ENCODE assay signal across 24 cellular contexts in genomic region chr7:159020987-159021386, GRCh38.
DNase-seq lines count a peak whose midpoint lies in the region; ATAC-seq, FAIRE-seq and TF ChIP-seq lines count a peak whose summit lies in the region.
"Had no signal": no experiment of that assay in that cellular context is flagged by ENCODE, and none has a peak within 500 bp of the region (broad histone marks: within the 10 kb centered on the region; RNA-seq: fewer than 3 reads in every experiment).

No MANE protein-coding gene starts in this region.

- H3K9me3 Mint-ChIP-seq in activated naive CD4-positive, alpha-beta T cell treated with anti-CD3 and anti-CD28 coated beads, Interleukin-2, amount 10 ng/mL, durations not matched to agents 7 days and 5 days = peaks cover 6% of the 10 kb centered on the region
- peaks cover 6% of the 10 kb centered on the region for H3K9me3 Mint-ChIP-seq in activated naive CD4-positive, alpha-beta T cell treated with anti-CD3 and anti-CD28 coated beads for 36 hours
- H3K9me3 Mint-ChIP-seq: activated naive CD4-positive, alpha-beta T cell treated with anti-CD3 and anti-CD28 coated beads, Interleukin-2, amount 50 U/mL, for 24 hours had no signal

- peak; percentile 7 for DNase-seq in activated naive CD4-positive, alpha-beta T cell treated with anti-CD3 and anti-CD28 coated beads, Interleukin-2, amount 10 ng/mL, durations not matched to agents 7 days and 5 days
- no peak for DNase-seq in activated naive CD4-positive, alpha-beta T cell treated with anti-CD3 and anti-CD28 coated beads for 36 hours
- peak; percentile 31 for DNase-seq in RKO (ENCODE audit: low spot score)
- DNase-seq in left ventricle myocardium superior = peak; percentile 70
- peak; percentile 55 for DNase-seq in sigmoid colon
- no peak for DNase-seq in NCI-H146 (lab: John Stamatoyannopoulos, UW)
- no peak for DNase-seq in GM12892 (ENCODE audit: insufficient read length)
- DNase-seq in SK-N-DZ (ENCODE audit: low spot score) = no peak
- DNase-seq: activated CD4-positive, CD25-positive, alpha-beta regulatory T cell; activated T-cell treated with anti-CD3 and anti-CD28 coated beads, Interleukin-2, amount 50 U/mL, for 48 hours; aorta; C1 segment of cervical spinal cord; central memory CD4-positive, alpha-beta T cell; gastrocnemius medialis; NCI-H1930; NCI-H446 treated with DMSO at 0.1 percent for 48 hours; stimulated activated CD4-positive, alpha-beta T cell treated with anti-CD3 and anti-CD28 coated beads, Interleukin-15, amount 100 ng/mL, for 24 hours had no signal

- no peak for TF ChIP-seq CTCF in sigmoid colon (IDR thresholded peaks at IDR 0.05)

- H3K27me3 Mint-ChIP-seq in activated naive CD4-positive, alpha-beta T cell treated with anti-CD3 and anti-CD28 coated beads, Interleukin-2, amount 10 ng/mL, durations not matched to agents 7 days and 5 days = no peaks in the 10 kb centered on the region
- H3K27me3 Mint-ChIP-seq in activated naive CD4-positive, alpha-beta T cell treated with anti-CD3 and anti-CD28 coated beads for 36 hours (ENCODE audit: low read depth) = peaks cover 8% of the 10 kb centered on the region

- CTCF ChIA-PET in activated naive CD4-positive, alpha-beta T cell treated with anti-CD3 and anti-CD28 coated beads, Interleukin-2, amount 10 ng/mL, durations not matched to agents 7 days and 5 days (lab: Charles Lee) = no interaction called here
- CTCF ChIA-PET in activated naive CD4-positive, alpha-beta T cell treated with anti-CD3 and anti-CD28 coated beads for 36 hours (lab: Charles Lee) = no interaction called here

- H3K36me3 Mint-ChIP-seq in activated naive CD4-positive, alpha-beta T cell treated with anti-CD3 and anti-CD28 coated beads, Interleukin-2, amount 10 ng/mL, durations not matched to agents 7 days and 5 days = no peaks in the 10 kb centered on the region
- H3K36me3 Mint-ChIP-seq in activated naive CD4-positive, alpha-beta T cell treated with anti-CD3 and anti-CD28 coated beads for 36 hours (ENCODE audit: low read depth) = no peaks in the 10 kb centered on the region
- H3K36me3 Mint-ChIP-seq: activated naive CD4-positive, alpha-beta T cell treated with anti-CD3 and anti-CD28 coated beads, Interleukin-2, amount 50 U/mL, for 24 hours had no signal

- H3K36me3 ChIP-seq in sigmoid colon = no peaks in the 10 kb centered on the region
- H3K36me3 ChIP-seq: gastrocnemius medialis had no signal

- H3K4me3 ChIP-seq in sigmoid colon = no peak overlapping the region
- H3K4me3 ChIP-seq: gastrocnemius medialis had no signal

- TF ChIP-seq EP300 in sigmoid colon (IDR thresholded peaks at IDR 0.05) = no peak

- H3K27ac Mint-ChIP-seq in activated naive CD4-positive, alpha-beta T cell treated with anti-CD3 and anti-CD28 coated beads, Interleukin-2, amount 10 ng/mL, durations not matched to agents 7 days and 5 days = no peak overlapping the region
- H3K27ac Mint-ChIP-seq in activated naive CD4-positive, alpha-beta T cell treated with anti-CD3 and anti-CD28 coated beads for 36 hours = no peak overlapping the region
- H3K27ac Mint-ChIP-seq: activated naive CD4-positive, alpha-beta T cell treated with anti-CD3 and anti-CD28 coated beads, Interleukin-2, amount 50 U/mL, for 24 hours had no signal

- peaks cover 0 to 9% (median under 1%) of the 10 kb centered on the region in 4 donors for H3K4me1 ChIP-seq in sigmoid colon

- H3K9me3 ChIP-seq in sigmoid colon = no peaks in the 10 kb centered on the region
- H3K9me3 ChIP-seq: gastrocnemius medialis had no signal

- H3K4me3 Mint-ChIP-seq in activated naive CD4-positive, alpha-beta T cell treated with anti-CD3 and anti-CD28 coated beads, Interleukin-2, amount 10 ng/mL, durations not matched to agents 7 days and 5 days = no peak overlapping the region
- no peak overlapping the region for H3K4me3 Mint-ChIP-seq in activated naive CD4-positive, alpha-beta T cell treated with anti-CD3 and anti-CD28 coated beads for 36 hours
- H3K4me3 Mint-ChIP-seq: activated naive CD4-positive, alpha-beta T cell treated with anti-CD3 and anti-CD28 coated beads, Interleukin-2, amount 50 U/mL, for 24 hours had no signal

- WGBS in sigmoid colon, 2 donors = 72 to 78% methylated on average over 6 of the region's 6 CpGs

- peaks cover 3% of the 10 kb centered on the region for H3K4me1 Mint-ChIP-seq in activated naive CD4-positive, alpha-beta T cell treated with anti-CD3 and anti-CD28 coated beads, Interleukin-2, amount 10 ng/mL, durations not matched to agents 7 days and 5 days
- H3K4me1 Mint-ChIP-seq in activated naive CD4-positive, alpha-beta T cell treated with anti-CD3 and anti-CD28 coated beads for 36 hours (ENCODE audit: low read depth) = peaks cover 23% of the 10 kb centered on the region

- H3K27me3 ChIP-seq in sigmoid colon = no peaks in the 10 kb centered on the region
- H3K27me3 ChIP-seq: gastrocnemius medialis had no signal

- intact Hi-C loops in activated naive CD4-positive, alpha-beta T cell treated with anti-CD3 and anti-CD28 coated beads for 36 hours (cut with micrococcal nuclease) = no loop called here
- intact Hi-C loops in left ventricle myocardium superior (cut with micrococcal nuclease) (no loop called here), sigmoid colon (cut with DNase I) (no loop called here)

- no peak overlapping the region for H3K27ac ChIP-seq in sigmoid colon
- H3K27ac ChIP-seq: gastrocnemius medialis had no signal

- peak; percentile 86 for ATAC-seq in left ventricle myocardium superior
- ATAC-seq: esophagus mucosa, gastrocnemius medialis, SK-N-SH treated with all-trans-retinoic acid at 6 μM for 48 hours had no signal

- TF ChIP-seq POLR2A in sigmoid colon (IDR thresholded peaks at IDR 0.05) (no peak), GM12892 (IDR thresholded peaks at IDR 0.05; ENCODE audit: low read depth, low read length) (no peak)

- no peak for FAIRE-seq in GM12892 (lab: Jason Lieb, UNC)
- FAIRE-seq: A204.1, D721Med, RCC 7860, urothelium cell line had no signal

Comparison
In these comparisons a context has a peak if more than half of its experiments do, and no peak if none do; other contexts are left out.
1. DNase-seq: peak in activated naive CD4-positive, alpha-beta T cell treated with anti-CD3 and anti-CD28 coated beads, Interleukin-2, amount 10 ng/mL, durations not matched to agents 7 days and 5 days (single experiment), RKO (single experiment), left ventricle myocardium superior (single experiment) and sigmoid colon (single experiment); none in activated naive CD4-positive, alpha-beta T cell treated with anti-CD3 and anti-CD28 coated beads for 36 hours (single experiment), NCI-H146 (single experiment), GM12892 (single experiment) and SK-N-DZ (single experiment).